In genomic region chr1:53682369-53682685, GRCh38 we compare ENCODE assay signal across 17 cellular contexts. TPM values are rescaled to one million over a fixed set of nuclear protein-coding genes. Genes with fewer than 3 reads are reported as not detected.
A peak's percentile ranks its signal among the peaks of the same experiment; 100 is the strongest.
DNase-seq lines count a peak whose midpoint lies in the region; ATAC-seq and TF ChIP-seq lines count a peak whose summit lies in the region.
"Had no signal": no experiment of that assay in that cellular context is flagged by ENCODE, and none has a peak within 500 bp of the region (broad histone marks: within the 10 kb centered on the region; RNA-seq: fewer than 3 reads in every experiment).

No MANE protein-coding gene starts in this region.

- peaks cover 32% of the 10 kb centered on the region for H3K4me1 Mint-ChIP-seq in GM23338

- H3K27ac Mint-ChIP-seq in GM23338: no peak overlapping the region
- H3K27ac Mint-ChIP-seq: activated CD8-positive, alpha-beta memory T cell treated with anti-CD3 and anti-CD28 coated beads, Interleukin-2, amount 10 ng/mL, durations not matched to agents 7 days and 5 days; activated T-cell treated with anti-CD3 and anti-CD28 coated beads, Interleukin-2, amount 50 U/mL, for 72 hours; stimulated activated naive CD8-positive, alpha-beta T cell treated with anti-CD3 and anti-CD28 coated beads, Interleukin-15, amount 100 ng/mL, for 72 hours had no signal

- H4K20me1 ChIP-seq in Loucy (ENCODE audit: insufficient read depth, low read length, poor library complexity, severe bottlenecking): no peaks in the 10 kb centered on the region
- peaks cover 65% of the 10 kb centered on the region for H4K20me1 ChIP-seq in osteoblast (ENCODE audit: insufficient read depth, low read length)
- H4K20me1 ChIP-seq in GM23338 (replicated peaks; ENCODE audit: insufficient read depth): no peaks in the 10 kb centered on the region

- H3K4me3 ChIP-seq in Loucy (ENCODE audit: low read length, poor library complexity, severe bottlenecking) (peak overlapping the region; percentile 39), osteoblast (ENCODE audit: insufficient read depth, low read length) (no peak overlapping the region), GM23338 (no peak overlapping the region)
- H3K4me3 ChIP-seq: body of pancreas, left lung, skin epidermis, tibial artery had no signal

- H3K27ac ChIP-seq in VCaP (no peak overlapping the region), osteoblast (ENCODE audit: low read depth, low read length) (no peak overlapping the region), GM23338 (ENCODE audit: low read depth) (no peak overlapping the region)
- H3K27ac ChIP-seq: body of pancreas, left lung, SK-N-MC, skin epidermis, tibial artery had no signal

- H3K9me2 ChIP-seq in Loucy (replicated peaks; ENCODE audit: low read depth, low read length) (no peaks in the 10 kb centered on the region), GM23338 (ENCODE audit: insufficient read depth) (no peaks in the 10 kb centered on the region)

- peaks cover 29% of the 10 kb centered on the region for H3F3A ChIP-seq in Loucy (ENCODE audit: low read depth)
- H3F3A ChIP-seq in GM23338 (replicated peaks; ENCODE audit: low read depth): no peaks in the 10 kb centered on the region

- H3K9ac ChIP-seq in Loucy (ENCODE audit: low read depth, low read length, poor library complexity, severe bottlenecking): peak overlapping the region; percentile 72

- no peaks in the 10 kb centered on the region for H3K36me3 ChIP-seq in Loucy (ENCODE audit: insufficient read depth, low read length)
- no peaks in the 10 kb centered on the region for H3K36me3 ChIP-seq in osteoblast (ENCODE audit: insufficient read depth, low read length)
- H3K36me3 ChIP-seq in GM23338 (ENCODE audit: insufficient read depth): no peaks in the 10 kb centered on the region
- H3K36me3 ChIP-seq: left lung, tibial artery had no signal

- no peaks in the 10 kb centered on the region for H3K36me3 Mint-ChIP-seq in GM23338 (ENCODE audit: low read depth)
- H3K36me3 Mint-ChIP-seq: activated CD8-positive, alpha-beta memory T cell treated with anti-CD3 and anti-CD28 coated beads, Interleukin-2, amount 10 ng/mL, durations not matched to agents 7 days and 5 days had no signal

- H3K9me3 ChIP-seq in Loucy (ENCODE audit: insufficient read depth, low read depth, low read length) (no peaks in the 10 kb centered on the region), osteoblast (ENCODE audit: low read depth, low read length) (no peaks in the 10 kb centered on the region)
- H3K9me3 ChIP-seq: body of pancreas, left lung, tibial artery had no signal

- no peaks in the 10 kb centered on the region for H3K9me3 Mint-ChIP-seq in GM23338
- H3K9me3 Mint-ChIP-seq: activated T-cell treated with anti-CD3 and anti-CD28 coated beads, Interleukin-2, amount 50 U/mL, for 72 hours; stimulated activated naive CD8-positive, alpha-beta T cell treated with anti-CD3 and anti-CD28 coated beads, Interleukin-15, amount 100 ng/mL, for 72 hours had no signal

- H3K27me3 Mint-ChIP-seq in GM23338 (ENCODE audit: insufficient read depth, low read depth, poor library complexity): peaks cover 25% of the 10 kb centered on the region

- TF ChIP-seq CTCF in Loucy (conservative IDR thresholded peaks at IDR 0.05; ENCODE audit: low read length) (peak; percentile 26; the same call in 1 of the 2 replicates), VCaP (conservative IDR thresholded peaks at IDR 0.05) (peak; percentile 61), osteoblast (IDR thresholded peaks at IDR 0.05; ENCODE audit: extremely low read depth, low read depth, low read length) (no peak), GM23338 (conservative IDR thresholded peaks at IDR 0.05; ENCODE audit: low read depth in 2 of 2) (no peak)

- H3K27me3 ChIP-seq in Loucy (ENCODE audit: insufficient read depth, low read length, poor library complexity, severe bottlenecking) (no peaks in the 10 kb centered on the region), osteoblast (ENCODE audit: insufficient read depth, low read length) (no peaks in the 10 kb centered on the region), GM23338 (ENCODE audit: insufficient read depth) (no peaks in the 10 kb centered on the region)

- 0 out of 2 replicates have a peak overlapping the region, but pooled peaks have one; percentile 3 for H2AFZ ChIP-seq in Loucy (ENCODE audit: low read length)
- no peak overlapping the region for H2AFZ ChIP-seq in osteoblast (ENCODE audit: low read length)
- no peak overlapping the region for H2AFZ ChIP-seq in GM23338

- peaks cover 90% of the 10 kb centered on the region for H3K4me1 ChIP-seq in Loucy (ENCODE audit: insufficient read depth, low read length, poor library complexity, severe bottlenecking)
- no peaks in the 10 kb centered on the region for H3K4me1 ChIP-seq in osteoblast (ENCODE audit: insufficient read depth, low read length)
- peaks cover 17% of the 10 kb centered on the region; the same call in 1 of the 2 replicates for H3K4me1 ChIP-seq in GM23338 (ENCODE audit: insufficient read depth)

- ATAC-seq in GM23338 (no peak), GM18870 (IDR thresholded peaks at IDR 0.05; ENCODE audit: unreplicated experiment) (no peak)

- DNase-seq in NCI-H1694 treated with DMSO at 0.1 percent for 48 hours (lab: John Stamatoyannopoulos, UW): peak; percentile 81
- DNase-seq in NCI-H1694 (lab: John Stamatoyannopoulos, UW): no peak
- peak; percentile 62 for DNase-seq in osteoblast (ENCODE audit: insufficient read length, low spot score, missing footprints)
- no peak for DNase-seq in GM23338 (ENCODE audit: low spot score)
- no peak for DNase-seq in globus pallidus (ENCODE audit: low spot score)
- DNase-seq: left lung, MV-4-11 had no signal

- no peak overlapping the region for H3K4me3 Mint-ChIP-seq in GM23338
- H3K4me3 Mint-ChIP-seq: activated CD8-positive, alpha-beta memory T cell treated with anti-CD3 and anti-CD28 coated beads, Interleukin-2, amount 10 ng/mL, durations not matched to agents 7 days and 5 days had no signal

- H3K79me2 ChIP-seq in Loucy (ENCODE audit: insufficient read depth, low read length) (no peaks in the 10 kb centered on the region), osteoblast (ENCODE audit: insufficient read depth, low read length) (no peaks in the 10 kb centered on the region), GM23338 (replicated peaks; ENCODE audit: insufficient read depth) (no peaks in the 10 kb centered on the region)

- H3K4me2 ChIP-seq in Loucy (ENCODE audit: low read depth, low read length, poor library complexity, severe bottlenecking): peak overlapping the region; percentile 73
- no peak overlapping the region for H3K4me2 ChIP-seq in osteoblast (ENCODE audit: insufficient read depth, low read length)
- H3K4me2 ChIP-seq in GM23338: no peak overlapping the region

TF ChIP-seq in GM23338, 12 proteins besides CTCF, POLR2A, EP300 and RAD21 (continues in another document):
- TF ChIP-seq ZNF114 (CRISPR knock-in tag; IDR thresholded peaks at IDR 0.05) (no peak), CREB1 (CRISPR knock-in tag; IDR thresholded peaks at IDR 0.05; ENCODE audit: low read depth) (no peak), NANOG (IDR thresholded peaks at IDR 0.05; ENCODE audit: borderline replicate concordance) (no peak), REST (IDR thresholded peaks at IDR 0.05; ENCODE audit: unreplicated experiment) (no peak)

RNA-seq across cellular contexts. Expression of gene GLIS1, which starts 56.6 kb away (rescaled TPM):
- 2.4 and 2.9 TPM in 2 replicates for total RNA-seq in osteoblast
- 0.04 and 0.31 TPM in 2 replicates for total RNA-seq in GM23338 (2014; rRNA removed; shearing (Covaris generic))
- polyA plus RNA-seq in GM23338 (2016; fragmentation: Nextera tagmentation; extraction: Ambion mirVana): 0.12 and 0.26 TPM in 2 replicates
- total RNA-seq: activated CD8-positive, alpha-beta memory T cell treated with anti-CD3 and anti-CD28 coated beads, Interleukin-2, amount 10 ng/mL, durations not matched to agents 7 days and 5 days; activated T-cell treated with anti-CD3 and anti-CD28 coated beads, Interleukin-2, amount 50 U/mL, for 72 hours; left lung had no signal

Comparison
In these comparisons a context has a peak if more than half of its experiments do, and no peak if none do; other contexts are left out.
1. DNase-seq: peak in NCI-H1694 treated with DMSO at 0.1 percent for 48 hours (single experiment) and osteoblast (single experiment); none in NCI-H1694 (single experiment), GM23338 (single experiment) and globus pallidus (single experiment).
2. CTCF ChIP-seq: peak in Loucy (single experiment) and VCaP (single experiment); none in osteoblast (single experiment) and GM23338 (0 of 2).